In the genomic region with DNA sequence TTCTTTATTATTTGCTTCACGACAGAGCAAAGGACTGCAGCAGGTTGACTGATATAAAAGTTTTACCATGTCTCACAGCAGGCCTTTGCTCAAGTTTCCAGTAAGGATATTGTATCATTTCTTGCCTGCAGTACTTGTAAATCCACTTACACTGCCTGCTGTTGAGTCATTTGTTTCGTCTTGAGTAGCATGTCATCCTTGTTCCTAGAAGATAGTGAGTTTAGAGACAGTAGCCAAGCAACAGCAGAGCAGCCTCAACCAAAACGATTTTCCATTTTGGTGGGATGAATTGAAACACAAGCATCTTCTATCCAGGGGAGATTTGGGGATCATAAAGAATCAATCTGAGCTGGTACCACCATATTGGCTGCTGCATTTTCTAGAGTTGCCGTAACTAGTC, we compare ENCODE assay signal across 19 cellular contexts. TPM values are rescaled to one million over a fixed set of nuclear protein-coding genes. Genes with fewer than 3 reads are reported as not detected.
A peak's percentile ranks its signal among the peaks of the same experiment; 100 is the strongest.
DNase-seq lines count a peak whose midpoint lies in the region; ATAC-seq, FAIRE-seq and TF ChIP-seq lines count a peak whose summit lies in the region.
"Had no signal": no experiment of that assay in that cellular context is flagged by ENCODE, and none has a peak within 500 bp of the region (broad histone marks: within the 10 kb centered on the region; RNA-seq: fewer than 3 reads in every experiment).

No MANE protein-coding gene starts in this region.

- ATAC-seq in foreskin keratinocyte = peak; percentile 44
- ATAC-seq in GM18870 (IDR thresholded peaks at IDR 0.05; ENCODE audit: unreplicated experiment) = no peak
- ATAC-seq: left ventricle myocardium superior, right cardiac atrium, T-cell, upper lobe of right lung had no signal

- H3K36me3 Mint-ChIP-seq in activated T-helper 1 cell treated with anti-CD3 and anti-CD28 coated beads, Interleukin-12 subunit alpha, Interleukin-12 subunit beta, Interleukin-2, Interleukin-4 antibody, amounts not matched to agents 30 ng/mL and 10 ng/mL and 1 ng/mL, durations not matched to agents 14 hours and 24 hours and 36 hours (ENCODE audit: low read depth) = peaks cover 3% of the 10 kb centered on the region
- H3K36me3 Mint-ChIP-seq: T-cell had no signal

- H3K4me3 Mint-ChIP-seq in activated T-helper 1 cell treated with anti-CD3 and anti-CD28 coated beads, Interleukin-12 subunit alpha, Interleukin-12 subunit beta, Interleukin-2, Interleukin-4 antibody, amounts not matched to agents 30 ng/mL and 10 ng/mL and 1 ng/mL, durations not matched to agents 14 hours and 24 hours and 36 hours = peak overlapping the region; percentile 3
- H3K4me3 Mint-ChIP-seq: nephron, T-cell had no signal

- no peak for FAIRE-seq in urothelium cell line (lab: Jason Lieb, UNC)
- FAIRE-seq: GM12892 had no signal

- no peaks in the 10 kb centered on the region for H3K27me3 ChIP-seq in foreskin keratinocyte
- H3K27me3 ChIP-seq: BLaER1, upper lobe of right lung had no signal

- intact Hi-C loops in activated T-helper 1 cell treated with anti-CD3 and anti-CD28 coated beads, Interleukin-12 subunit alpha, Interleukin-12 subunit beta, Interleukin-2, Interleukin-4 antibody, amounts not matched to agents 30 ng/mL and 10 ng/mL and 1 ng/mL, durations not matched to agents 14 hours and 24 hours and 36 hours (cut with micrococcal nuclease) = loop anchor here (1.0 to 2.0 kb wide), 3 partner anchors 29 to 33 kb away; no protein-coding TSS in a partner anchor

- H3K9me3 Mint-ChIP-seq in activated T-helper 1 cell treated with anti-CD3 and anti-CD28 coated beads, Interleukin-12 subunit alpha, Interleukin-12 subunit beta, Interleukin-2, Interleukin-4 antibody, amounts not matched to agents 30 ng/mL and 10 ng/mL and 1 ng/mL, durations not matched to agents 14 hours and 24 hours and 36 hours = no peaks in the 10 kb centered on the region
- H3K9me3 Mint-ChIP-seq: nephron, T-cell had no signal

- peaks cover 31% of the 10 kb centered on the region for H3K4me1 Mint-ChIP-seq in activated T-helper 1 cell treated with anti-CD3 and anti-CD28 coated beads, Interleukin-12 subunit alpha, Interleukin-12 subunit beta, Interleukin-2, Interleukin-4 antibody, amounts not matched to agents 30 ng/mL and 10 ng/mL and 1 ng/mL, durations not matched to agents 14 hours and 24 hours and 36 hours (ENCODE audit: low read depth)
- H3K4me1 Mint-ChIP-seq: nephron had no signal

- no peak for TF ChIP-seq CTCF in foreskin keratinocyte (conservative IDR thresholded peaks at IDR 0.05)

- peak overlapping the region; percentile 86 for H3K27ac Mint-ChIP-seq in activated T-helper 1 cell treated with anti-CD3 and anti-CD28 coated beads, Interleukin-12 subunit alpha, Interleukin-12 subunit beta, Interleukin-2, Interleukin-4 antibody, amounts not matched to agents 30 ng/mL and 10 ng/mL and 1 ng/mL, durations not matched to agents 14 hours and 24 hours and 36 hours
- H3K27ac Mint-ChIP-seq: nephron, T-cell had no signal

- H3K27ac ChIP-seq in foreskin keratinocyte = no peak overlapping the region
- H3K27ac ChIP-seq: BLaER1, upper lobe of right lung had no signal

- peak; percentile 24 for DNase-seq in AG08395 (ENCODE audit: low spot score)
- DNase-seq in HCEC 1CT = peak; percentile 47
- no peak for DNase-seq in activated T-helper 1 cell treated with anti-CD3 and anti-CD28 coated beads, Interleukin-12 subunit alpha, Interleukin-12 subunit beta, Interleukin-2, Interleukin-4 antibody, amounts not matched to agents 30 ng/mL and 10 ng/mL and 1 ng/mL, durations not matched to agents 14 hours and 24 hours and 36 hours (ENCODE audit: low spot score)
- peak in 1 of 2 donors; percentile 44 for DNase-seq in foreskin keratinocyte
- no peak for DNase-seq in activated CD4-positive, CD25-positive, alpha-beta regulatory T cell treated with anti-CD3 and anti-CD28 coated beads, Interleukin-2, amount 50 U/mL, for 72 hours
- DNase-seq in urothelium cell line (ENCODE audit: low spot score) = no peak
- DNase-seq in retina = no peak
- DNase-seq: activated CD4-positive, alpha-beta T cell treated with anti-CD3 and anti-CD28 coated beads for 4 hours; left ventricle myocardium superior; NCI-H1092; NCI-H345; right cardiac atrium; stimulated activated CD4-positive, alpha-beta T cell treated with anti-CD3 and anti-CD28 coated beads, Interleukin-4, amount 100 ng/mL, for 24 hours; T-cell; upper lobe of right lung had no signal

- H3K4me1 ChIP-seq in foreskin keratinocyte = peaks cover 6% of the 10 kb centered on the region

- H3K27me3 Mint-ChIP-seq in activated T-helper 1 cell treated with anti-CD3 and anti-CD28 coated beads, Interleukin-12 subunit alpha, Interleukin-12 subunit beta, Interleukin-2, Interleukin-4 antibody, amounts not matched to agents 30 ng/mL and 10 ng/mL and 1 ng/mL, durations not matched to agents 14 hours and 24 hours and 36 hours (ENCODE audit: insufficient read depth) = no peaks in the 10 kb centered on the region
- H3K27me3 Mint-ChIP-seq: T-cell had no signal

RNA-seq across cellular contexts. Expression of gene ALOX5AP, which starts 24.0 kb away (rescaled TPM):
- total RNA-seq in activated T-helper 1 cell treated with anti-CD3 and anti-CD28 coated beads, Interleukin-12 subunit alpha, Interleukin-12 subunit beta, Interleukin-2, Interleukin-4 antibody, amounts not matched to agents 30 ng/mL and 10 ng/mL and 1 ng/mL, durations not matched to agents 14 hours and 24 hours and 36 hours = 65.8 and 72.2 TPM in 2 replicates
- total RNA-seq in foreskin keratinocyte = 0.35 and 0.41 TPM in 2 replicates
- 0.20 and 0.66 TPM in 2 replicates for polyA plus RNA-seq in foreskin keratinocyte

Comparison
In these comparisons a context has a peak if more than half of its experiments do, and no peak if none do; other contexts are left out.
1. DNase-seq: peak in AG08395 (single experiment) and HCEC 1CT (single experiment); none in activated T-helper 1 cell treated with anti-CD3 and anti-CD28 coated beads, Interleukin-12 subunit alpha, Interleukin-12 subunit beta, Interleukin-2, Interleukin-4 antibody, amounts not matched to agents 30 ng/mL and 10 ng/mL and 1 ng/mL, durations not matched to agents 14 hours and 24 hours and 36 hours (single experiment), activated CD4-positive, CD25-positive, alpha-beta regulatory T cell treated with anti-CD3 and anti-CD28 coated beads, Interleukin-2, amount 50 U/mL, for 72 hours (single experiment), urothelium cell line (single experiment) and retina (single experiment).
2. RNA of gene ALOX5AP, which starts 24.0 kb away (total RNA-seq): 65.8 to 72.2 TPM in activated T-helper 1 cell treated with anti-CD3 and anti-CD28 coated beads, Interleukin-12 subunit alpha, Interleukin-12 subunit beta, Interleukin-2, Interleukin-4 antibody, amounts not matched to agents 30 ng/mL and 10 ng/mL and 1 ng/mL, durations not matched to agents 14 hours and 24 hours and 36 hours; 0.35 to 0.41 TPM in foreskin keratinocyte; every median in the first group is over 10 times any median in the second.